Comparison of ENCODE assay signal across 21 cellular contexts in the genomic region with DNA sequence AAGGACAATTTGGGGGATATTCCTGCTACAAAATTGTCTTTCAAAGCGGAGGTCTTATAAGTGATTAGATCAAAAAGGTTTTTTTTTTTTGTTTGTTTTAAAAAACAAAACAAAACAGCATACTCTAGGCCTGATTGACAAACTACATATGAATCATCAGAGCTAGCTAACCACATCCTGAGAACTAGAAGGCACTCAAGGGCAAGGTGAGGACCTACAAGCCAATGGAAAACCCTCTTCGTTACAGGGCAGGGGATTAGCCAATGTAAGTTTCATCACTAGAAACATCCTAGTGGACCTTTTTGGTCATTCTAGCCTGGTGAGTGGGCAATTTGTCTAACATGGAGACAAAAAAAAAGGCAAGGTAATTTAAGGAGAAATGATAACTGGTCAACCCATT.
DNase-seq lines count a peak whose midpoint lies in the region; ATAC-seq, FAIRE-seq and TF ChIP-seq lines count a peak whose summit lies in the region.
"Had no signal": no experiment of that assay in that cellular context is flagged by ENCODE, and none has a peak within 500 bp of the region (broad histone marks: within the 10 kb centered on the region; RNA-seq: fewer than 3 reads in every experiment).

No MANE protein-coding gene starts in this region.

- H3K36me3 ChIP-seq in Panc1 (ENCODE audit: control insufficient read depth, insufficient read depth, low read length) = no peaks in the 10 kb centered on the region
- H3K36me3 ChIP-seq in fibroblast of lung (ENCODE audit: control insufficient read depth, insufficient read depth, low read length) = no peaks in the 10 kb centered on the region
- no peaks in the 10 kb centered on the region for H3K36me3 ChIP-seq in colonic mucosa
- H3K36me3 ChIP-seq: left ventricle myocardium inferior had no signal

- FAIRE-seq in urothelium cell line (lab: Jason Lieb, UNC) = no peak

- no peak overlapping the region for H2AFZ ChIP-seq in fibroblast of lung (ENCODE audit: low read length)

- no peak for ATAC-seq in Panc1
- ATAC-seq in stimulated activated naive CD8-positive, alpha-beta T cell treated with anti-CD3 and anti-CD28 coated beads, Interleukin-15, amount 100 ng/mL, for 72 hours = no peak
- no peak for ATAC-seq in activated T-cell treated with anti-CD3 and anti-CD28 coated beads, Interleukin-2, amount 50 U/mL, for 4 hours
- ATAC-seq: activated CD4-positive, CD25-positive, alpha-beta regulatory T cell treated with anti-CD3 and anti-CD28 coated beads, Interleukin-2, amount 50 U/mL, for 24 hours; activated naive CD4-positive, alpha-beta T cell treated with anti-CD3 and anti-CD28 coated beads, Interleukin-2, amount 50 U/mL, for 72 hours had no signal

- POLR2A ChIA-PET in Panc1 (lab: Charles Lee) = no interaction called here

- DNase-seq in SKM-1 treated with dmso at 0.1 percent for 144 hours (lab: John Stamatoyannopoulos, UW; ENCODE audit: unreplicated experiment) = peak; percentile 2
- no peak for DNase-seq in SKM-1 (lab: John Stamatoyannopoulos, UW; ENCODE audit: unreplicated experiment)
- DNase-seq in Panc1 (ENCODE audit: low read depth, low spot score) = peak; percentile 4
- peak; percentile 15 to 18 for DNase-seq in fibroblast of lung (ENCODE audit: low read depth in 2 of 2)
- peak; percentile 19 for DNase-seq in urothelium cell line (ENCODE audit: low spot score)
- DNase-seq in stimulated activated naive CD8-positive, alpha-beta T cell treated with anti-CD3 and anti-CD28 coated beads, Interleukin-15, amount 100 ng/mL, for 72 hours = no peak
- no peak for DNase-seq in colonic mucosa
- no peak for DNase-seq in activated T-cell treated with anti-CD3 and anti-CD28 coated beads, Interleukin-2, amount 50 U/mL, for 4 hours
- DNase-seq: ACHN; activated CD8-positive, alpha-beta memory T cell treated with anti-CD3 and anti-CD28 coated beads for 24 hours; CD4-positive, CD25-positive, alpha-beta regulatory T cell; HFFc6; KBM-7; left ventricle myocardium inferior; NCI-H1105; NCI-H526; SK-N-SH; stimulated activated CD8-positive, alpha-beta memory T cell treated with anti-CD3 and anti-CD28 coated beads, Interleukin-4, amount 100 ng/mL, for 48 hours; T1000 had no signal

- no peaks in the 10 kb centered on the region for H3K79me2 ChIP-seq in fibroblast of lung (ENCODE audit: control insufficient read depth, insufficient read depth, low read length)

- H3K4me3 ChIP-seq in Panc1 (ENCODE audit: low read depth in 2 of 2, low read length in 2 of 2) (no peak overlapping the region), fibroblast of lung (replicated peaks in 1 of 4; ENCODE audit: control extremely low read depth in 1 of 4, insufficient read depth in 1 of 4, low read depth in 3 of 4, low read length in 4 of 4) (no peak overlapping the region), colonic mucosa (no peak overlapping the region)
- H3K4me3 ChIP-seq: left ventricle myocardium inferior had no signal

- H3K27me3 Mint-ChIP-seq in stimulated activated naive CD8-positive, alpha-beta T cell treated with anti-CD3 and anti-CD28 coated beads, Interleukin-15, amount 100 ng/mL, for 72 hours = no peaks in the 10 kb centered on the region
- no peaks in the 10 kb centered on the region for H3K27me3 Mint-ChIP-seq in activated T-cell treated with anti-CD3 and anti-CD28 coated beads, Interleukin-2, amount 50 U/mL, for 4 hours (ENCODE audit: low read depth)
- H3K27me3 Mint-ChIP-seq: CD4-positive, CD25-positive, alpha-beta regulatory T cell had no signal

- no peaks in the 10 kb centered on the region for H3K9me3 ChIP-seq in Panc1 (ENCODE audit: control insufficient read depth, insufficient read depth, low read depth, low read length)
- no peaks in the 10 kb centered on the region for H3K9me3 ChIP-seq in fibroblast of lung (ENCODE audit: control insufficient read depth, insufficient read depth, low read depth, low read length)
- H3K9me3 ChIP-seq in colonic mucosa = no peaks in the 10 kb centered on the region
- H3K9me3 ChIP-seq: left ventricle myocardium inferior, SK-N-SH had no signal

- H3K9ac ChIP-seq in fibroblast of lung (ENCODE audit: insufficient read depth, low read length) (no peak overlapping the region), colonic mucosa (ENCODE audit: low read depth in 2 of 2, low read length in 2 of 2) (no peak overlapping the region)
- H3K9ac ChIP-seq: SK-N-SH had no signal

- in situ Hi-C loops in Panc1 (cut with HindIII; ENCODE audit: low pct_unique_long_range_greater_than_20kb, low sequenced_read_pairs) = no loop called here

- no peak overlapping the region for H3K4me3 Mint-ChIP-seq in stimulated activated naive CD8-positive, alpha-beta T cell treated with anti-CD3 and anti-CD28 coated beads, Interleukin-15, amount 100 ng/mL, for 72 hours
- no peak overlapping the region for H3K4me3 Mint-ChIP-seq in activated T-cell treated with anti-CD3 and anti-CD28 coated beads, Interleukin-2, amount 50 U/mL, for 4 hours
- H3K4me3 Mint-ChIP-seq: CD4-positive, CD25-positive, alpha-beta regulatory T cell; HFFc6 had no signal

- no peak overlapping the region for H3K4me2 ChIP-seq in fibroblast of lung (ENCODE audit: extremely low read depth, insufficient read depth, low read length)
- H3K4me2 ChIP-seq: SK-N-SH had no signal

- no peaks in the 10 kb centered on the region for H3K27me3 ChIP-seq in Panc1 (ENCODE audit: control insufficient read depth, insufficient read depth, low read length)
- no peaks in the 10 kb centered on the region for H3K27me3 ChIP-seq in fibroblast of lung (ENCODE audit: control insufficient read depth, insufficient read depth, low read length)
- H3K27me3 ChIP-seq in colonic mucosa = no peaks in the 10 kb centered on the region

- intact Hi-C loops in Panc1 (cut with micrococcal nuclease; ENCODE audit: unreplicated experiment) = no loop called here
- intact Hi-C loops in colonic mucosa (cut with DNase I) = no loop called here

- peaks cover 0 to 9% of the 10 kb centered on the region in 2 donors for H3K9me3 Mint-ChIP-seq in stimulated activated naive CD8-positive, alpha-beta T cell treated with anti-CD3 and anti-CD28 coated beads, Interleukin-15, amount 100 ng/mL, for 72 hours
- H3K9me3 Mint-ChIP-seq in activated T-cell treated with anti-CD3 and anti-CD28 coated beads, Interleukin-2, amount 50 U/mL, for 4 hours = no peaks in the 10 kb centered on the region
- H3K9me3 Mint-ChIP-seq: HFFc6 had no signal

- CTCF ChIA-PET in Panc1 (lab: Charles Lee) = no interaction called here

- no peaks in the 10 kb centered on the region for H3K4me1 Mint-ChIP-seq in stimulated activated naive CD8-positive, alpha-beta T cell treated with anti-CD3 and anti-CD28 coated beads, Interleukin-15, amount 100 ng/mL, for 72 hours
- H3K4me1 Mint-ChIP-seq in activated T-cell treated with anti-CD3 and anti-CD28 coated beads, Interleukin-2, amount 50 U/mL, for 4 hours (ENCODE audit: low read depth) = no peaks in the 10 kb centered on the region
- H3K4me1 Mint-ChIP-seq: CD4-positive, CD25-positive, alpha-beta regulatory T cell had no signal

- no peaks in the 10 kb centered on the region for H3K4me1 ChIP-seq in Panc1 (ENCODE audit: control insufficient read depth, insufficient read depth, low read length)
- H3K4me1 ChIP-seq in fibroblast of lung (ENCODE audit: control insufficient read depth, extremely low read depth, insufficient read depth, low read length) = no peaks in the 10 kb centered on the region
- H3K4me1 ChIP-seq in colonic mucosa = no peaks in the 10 kb centered on the region

- no peaks in the 10 kb centered on the region for H3K36me3 Mint-ChIP-seq in activated T-cell treated with anti-CD3 and anti-CD28 coated beads, Interleukin-2, amount 50 U/mL, for 4 hours (ENCODE audit: insufficient read depth)
- H3K36me3 Mint-ChIP-seq: activated naive CD4-positive, alpha-beta T cell treated with anti-CD3 and anti-CD28 coated beads, Interleukin-2, amount 50 U/mL, for 72 hours; CD4-positive, CD25-positive, alpha-beta regulatory T cell had no signal

- no TSS peak for BruUV-seq in Panc1 (replicated peaks; lab: Mats Ljungman, UMichigan)

- no peak overlapping the region for H3K27ac Mint-ChIP-seq in stimulated activated naive CD8-positive, alpha-beta T cell treated with anti-CD3 and anti-CD28 coated beads, Interleukin-15, amount 100 ng/mL, for 72 hours
- H3K27ac Mint-ChIP-seq: activated naive CD4-positive, alpha-beta T cell treated with anti-CD3 and anti-CD28 coated beads, Interleukin-2, amount 50 U/mL, for 72 hours; CD4-positive, CD25-positive, alpha-beta regulatory T cell; HFFc6 had no signal

- H4K20me1 ChIP-seq in fibroblast of lung (ENCODE audit: control insufficient read depth, extremely low read depth, insufficient read depth, low read length) = no peaks in the 10 kb centered on the region

- H3K27ac ChIP-seq in Panc1 (ENCODE audit: low read length) (no peak overlapping the region), fibroblast of lung (ENCODE audit: insufficient read depth, low read length) (no peak overlapping the region), colonic mucosa (no peak overlapping the region)
- H3K27ac ChIP-seq: left ventricle myocardium inferior had no signal

- TF ChIP-seq CTCF in Panc1 (IDR thresholded peaks at IDR 0.05) = no peak
- no peak for TF ChIP-seq CTCF in fibroblast of lung (conservative IDR thresholded peaks at IDR 0.05 in 1 of 2, IDR thresholded peaks at IDR 0.05 in 1 of 2; ENCODE audit: low read depth in 1 of 2, low read length in 2 of 2)
- TF ChIP-seq CTCF in colonic mucosa (IDR thresholded peaks at IDR 0.05) = no peak

Comparison
In these comparisons a context has a peak if more than half of its experiments do, and no peak if none do; other contexts are left out.
1. DNase-seq: peak in SKM-1 treated with dmso at 0.1 percent for 144 hours (single experiment), Panc1 (single experiment), fibroblast of lung (2 of 2) and urothelium cell line (single experiment); none in SKM-1 (single experiment), stimulated activated naive CD8-positive, alpha-beta T cell treated with anti-CD3 and anti-CD28 coated beads, Interleukin-15, amount 100 ng/mL, for 72 hours (0 of 2), colonic mucosa (single experiment) and activated T-cell treated with anti-CD3 and anti-CD28 coated beads, Interleukin-2, amount 50 U/mL, for 4 hours (single experiment).